8 cellular contexts compared by ENCODE assay signal in the genomic region with DNA sequence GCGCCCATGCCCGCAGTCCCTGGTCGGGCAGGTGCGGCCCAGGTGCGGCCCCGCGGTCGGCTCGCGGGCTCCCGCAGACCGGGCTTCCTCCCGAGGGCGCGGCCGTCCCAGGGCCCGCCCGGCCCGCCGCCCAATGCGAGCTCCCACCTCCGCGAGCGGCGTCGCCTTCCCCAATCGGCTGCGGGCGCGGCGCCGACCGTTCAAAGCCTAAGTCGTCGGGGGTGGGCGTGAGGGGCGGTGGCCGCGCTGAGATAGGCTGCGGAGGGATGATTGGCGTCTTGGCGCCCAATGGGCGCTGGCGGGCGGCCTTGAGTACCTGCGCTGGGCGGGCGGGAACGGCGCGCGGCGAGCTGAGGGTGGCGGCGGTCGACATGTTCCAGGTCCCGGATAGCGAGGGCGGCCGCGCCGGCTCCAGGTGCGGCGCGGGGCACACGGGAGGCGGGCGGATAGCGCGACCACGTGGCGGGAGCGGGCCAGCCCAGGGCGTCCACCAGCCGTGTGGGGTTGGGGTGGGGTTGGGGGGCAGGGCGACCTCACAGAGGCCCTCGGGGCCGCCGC. TPM values are rescaled to one million over a fixed set of nuclear protein-coding genes. Genes with fewer than 3 reads are reported as not detected.
A peak's percentile ranks its signal among the peaks of the same experiment; 100 is the strongest.
DNase-seq lines count a peak whose midpoint lies in the region; ATAC-seq and TF ChIP-seq lines count a peak whose summit lies in the region.

Gene JPT2, plus strand, starts transcription at position 338 of the 558 bp plus-strand sequence. Its CDS starts 34 bp downstream, at position 372.

- peak; percentile 92 for ATAC-seq in HG02610 (IDR thresholded peaks at IDR 0.05; ENCODE audit: unreplicated experiment)
- peak; percentile 97 to 98 for ATAC-seq in activated naive CD4-positive, alpha-beta T cell treated with anti-CD3 and anti-CD28 coated beads, Interleukin-2, amount 50 U/mL, for 72 hours

- H3K27me3 ChIP-seq in ovary (no peaks in the 10 kb centered on the region), thymus (ENCODE audit: control insufficient read depth, insufficient read depth) (no peaks in the 10 kb centered on the region)

- H3K4me3 ChIP-seq in ovary (peak within 1 kb of the TSS; percentile 70), thymus (ENCODE audit: low read length) (peak within 1 kb of the TSS; percentile 60)

- intact Hi-C loops in head of caudate nucleus (cut with DNase I) (no loop called here), ovary (cut with DNase I) (loop anchor here in 1 of 4 donors (2.0 kb wide), 1 partner anchor 29 kb away; the partner anchor contains the start of gene MAPK8IP3)

- CTCF ChIA-PET in GM10248 (lab: Yijun Ruan, JAX) = interaction anchor here (0.6 to 3.7 kb wide), 9 partner anchors 10 to 46 kb away, joined by 3 to 27 read pairs (median 5); partner anchors contain the start of gene MAPK8IP3

- no peak for TF ChIP-seq EP300 in ovary (IDR thresholded peaks at IDR 0.05)

- H3K27ac ChIP-seq in ovary (peak within 1 kb of the TSS in 1 of 2 donors; percentile 46), thymus (ENCODE audit: low read depth) (peak within 1 kb of the TSS; percentile 58)

- no peaks in the 10 kb centered on the region for H3K36me3 ChIP-seq in ovary
- H3K36me3 ChIP-seq in thymus (ENCODE audit: control insufficient read depth, insufficient read depth) = peaks cover 36% of the 10 kb centered on the region

- peaks cover 5% of the 10 kb centered on the region for H3K4me1 ChIP-seq in ovary (ENCODE audit: insufficient read depth)
- peaks cover 4% of the 10 kb centered on the region for H3K4me1 ChIP-seq in thymus (ENCODE audit: control insufficient read depth, insufficient read depth, low read length)

- POLR2A ChIA-PET in GM10248 (lab: Yijun Ruan, JAX) = interaction anchor here (0.8 to 1.5 kb wide), 2 partner anchors 19 to 25 kb away, joined by 3 read pairs; no protein-coding TSS in a partner anchor

- no peaks in the 10 kb centered on the region for H3K9me3 ChIP-seq in ovary
- H3K9me3 ChIP-seq in thymus (ENCODE audit: control insufficient read depth) = no peaks in the 10 kb centered on the region

- DNase-seq in GM10248 (ENCODE audit: extremely low spot score) = peak; percentile 100
- DNase-seq in NCI-H1105 (lab: John Stamatoyannopoulos, UW) = peak; percentile 91
- peak; percentile 91 for DNase-seq in SKM-1 (lab: John Stamatoyannopoulos, UW; ENCODE audit: unreplicated experiment)
- peak; percentile 97 to 98 for DNase-seq in activated naive CD4-positive, alpha-beta T cell treated with anti-CD3 and anti-CD28 coated beads, Interleukin-2, amount 50 U/mL, for 72 hours (ENCODE audit: low spot score in 2 of 2)
- DNase-seq in head of caudate nucleus = peak; percentile 88 to 97 (median 95)
- DNase-seq in ovary = peak; percentile 95 to 99 (median 96)

- 0% methylated on average over 31 to 79 of the region's 79 CpGs for WGBS in ovary, 3 donors
- WGBS in thymus = under 1% methylated on average over 79 of the region's 79 CpGs

- peak within 1 kb of the TSS; percentile 84 to 89 for H3K27ac Mint-ChIP-seq in activated naive CD4-positive, alpha-beta T cell treated with anti-CD3 and anti-CD28 coated beads, Interleukin-2, amount 50 U/mL, for 72 hours

- H3K9me3 Mint-ChIP-seq in activated naive CD4-positive, alpha-beta T cell treated with anti-CD3 and anti-CD28 coated beads, Interleukin-2, amount 50 U/mL, for 72 hours = no peaks in the 10 kb centered on the region

- TF ChIP-seq CTCF in GM10248 (IDR thresholded peaks at IDR 0.05; ENCODE audit: control extremely low read depth, extremely low read depth, low read depth, missing control alignments) (no peak), ovary (IDR thresholded peaks at IDR 0.05) (no peak)

- peaks cover 7 to 9% of the 10 kb centered on the region in 2 donors for H3K36me3 Mint-ChIP-seq in activated naive CD4-positive, alpha-beta T cell treated with anti-CD3 and anti-CD28 coated beads, Interleukin-2, amount 50 U/mL, for 72 hours

- TF ChIP-seq POLR2A in ovary (IDR thresholded peaks at IDR 0.05) = no peak

RNA-seq across cellular contexts. Expression of gene JPT2, which starts in this region (rescaled TPM):
- 10 to 100 TPM; 66.5 to 74.8 TPM for total RNA-seq in activated naive CD4-positive, alpha-beta T cell treated with anti-CD3 and anti-CD28 coated beads, Interleukin-2, amount 50 U/mL, for 72 hours
- 10 to 100 TPM; 14.4 to 51.8 (median 44.1) TPM for total RNA-seq in ovary
- polyA plus RNA-seq in ovary = 10 to 100 TPM; 22.3 to 44.9 TPM
- 31.4 TPM for polyA plus RNA-seq in thymus
